ENCODE assay signal across 1 cellular context in genomic region chr1:8765253-8765652, GRCh38.
TF ChIP-seq lines count a peak whose summit lies in the region.

No MANE protein-coding gene starts in this region.

TF ChIP-seq in GM12878, 131 proteins besides CTCF, POLR2A, EP300 and RAD21 (continued from another document):
- TF ChIP-seq NRF1 (conservative IDR thresholded peaks at IDR 0.05; ENCODE audit: low read depth, low read length) (no peak), BACH1 (IDR thresholded peaks at IDR 0.05; ENCODE audit: borderline replicate concordance) (no peak), ZBTB4 (CRISPR knock-in tag; IDR thresholded peaks at IDR 0.05) (no peak)
